13 cellular contexts compared by ENCODE assay signal in genomic region chr1:53107570-53108322, GRCh38. TPM values are rescaled to one million over a fixed set of nuclear protein-coding genes. Genes with fewer than 3 reads are reported as not detected.
DNase-seq lines count a peak whose midpoint lies in the region; ATAC-seq and TF ChIP-seq lines count a peak whose summit lies in the region.
"Had no signal": no experiment of that assay in that cellular context is flagged by ENCODE, and none has a peak within 500 bp of the region (broad histone marks: within the 10 kb centered on the region; RNA-seq: fewer than 3 reads in every experiment).

No MANE protein-coding gene starts in this region.

- intact Hi-C loops in PC-9 (cut with micrococcal nuclease; ENCODE audit: unreplicated experiment) = loop anchor here (1.0 kb wide), 1 partner anchor 59 kb away; no protein-coding TSS in a partner anchor

- H3K4me1 ChIP-seq in ACC112 (ENCODE audit: control insufficient read depth, insufficient read depth, low read length, unreplicated experiment) (no peaks in the 10 kb centered on the region), PC-9 (replicated peaks; ENCODE audit: insufficient read depth) (peaks cover 45% of the 10 kb centered on the region)

- no TSS peak for BruUV-seq in PC-9 (replicated peaks; lab: Mats Ljungman, UMichigan)

- H3K79me2 ChIP-seq in ACC112 (ENCODE audit: control insufficient read depth, insufficient read depth, low read length, unreplicated experiment) (no peaks in the 10 kb centered on the region), PC-9 (ENCODE audit: low read depth) (no peaks in the 10 kb centered on the region)

- H2AFZ ChIP-seq in ACC112 (ENCODE audit: low read length, unreplicated experiment) (peak overlapping the region; percentile 33), PC-9 (no peak overlapping the region)

- H3K4me2 ChIP-seq in PC-9 = peak overlapping the region; percentile 14

- POLR2A ChIA-PET in PC-9 (lab: Charles Lee; ENCODE audit: unreplicated experiment) = interaction anchor here (0.7 kb wide), 1 partner anchor 38 kb away, joined by 7 read pairs; no protein-coding TSS in a partner anchor

- H4K20me1 ChIP-seq in PC-9 (ENCODE audit: insufficient read depth) = no peaks in the 10 kb centered on the region

- H3K27me3 ChIP-seq in ACC112 (ENCODE audit: insufficient read depth, low read length) (no peaks in the 10 kb centered on the region), PC-9 (ENCODE audit: insufficient read depth, low read depth) (no peaks in the 10 kb centered on the region)

- peaks cover 30% of the 10 kb centered on the region for H3F3A ChIP-seq in PC-9 (ENCODE audit: insufficient read depth, low read depth)

- no peak for TF ChIP-seq CTCF in PC-9 (conservative IDR thresholded peaks at IDR 0.05)
- no peak for TF ChIP-seq CTCF in fibroblast of mammary gland (conservative IDR thresholded peaks at IDR 0.05; ENCODE audit: control insufficient read depth, insufficient read depth, low read depth, low read length)

- DNase-seq in ELR (ENCODE audit: low read depth) = peak; percentile 87
- peak; percentile 54 to 91 for DNase-seq in PC-9
- peak; percentile 67 for DNase-seq in fibroblast of mammary gland (ENCODE audit: low read depth)
- DNase-seq in substantia nigra (lab: John Stamatoyannopoulos, UW) = no peak
- no peak for DNase-seq in NCI-H82 treated with DMSO at 0.1 percent for 48 hours (lab: John Stamatoyannopoulos, UW; ENCODE audit: unreplicated experiment)
- no peak for DNase-seq in midbrain (lab: John Stamatoyannopoulos, UW)
- DNase-seq: SW 1271 had no signal

- no peaks in the 10 kb centered on the region for H3K9me2 ChIP-seq in PC-9 (ENCODE audit: insufficient read depth)

- H3K27ac ChIP-seq in ACC112 (ENCODE audit: low read depth, low read length) (no peak overlapping the region), PC-9 (no peak overlapping the region), substantia nigra (ENCODE audit: low read depth, low read length, poor library complexity, severe bottlenecking) (no peak overlapping the region)

- H3K36me3 ChIP-seq in ACC112 (ENCODE audit: insufficient read depth, low read length) = no peaks in the 10 kb centered on the region
- no peaks in the 10 kb centered on the region for H3K36me3 ChIP-seq in PC-9 (ENCODE audit: low read depth)

- CTCF ChIA-PET in PC-9 (lab: Charles Lee) = interaction anchor here (0.6 kb wide), 1 partner anchor 16 kb away, joined by 4 read pairs; no protein-coding TSS in a partner anchor

- no peak overlapping the region for H3K4me3 ChIP-seq in ACC112 (ENCODE audit: low read depth, low read length)
- no peak overlapping the region for H3K4me3 ChIP-seq in PC-9
- H3K4me3 ChIP-seq in fibroblast of mammary gland (ENCODE audit: control insufficient read depth, low read depth, low read length) = no peak overlapping the region
- H3K4me3 ChIP-seq: lung, skin epidermis had no signal

- no peak for ATAC-seq in HG03565 (IDR thresholded peaks at IDR 0.05; ENCODE audit: unreplicated experiment)

- no peaks in the 10 kb centered on the region for H3K9me3 ChIP-seq in PC-9 (ENCODE audit: insufficient read depth, low read depth)

RNA-seq across cellular contexts. Expression of gene SLC1A7, which starts 34.7 kb away (rescaled TPM):
- not detected in 2 replicates for total RNA-seq in PC-9 (2021)
- total RNA-seq: activated T-helper 2 cell treated with anti-CD3 and anti-CD28 coated beads, Interferon-gamma antibody, Interleukin-2, Interleukin-4, amounts not matched to agents 10 μg/mL and 5 μg/mL and 100 μg/mL, durations not matched to agents 14 hours and 24 hours and 36 hours; epithelial cell of proximal tubule had no signal

RNA-seq across cellular contexts. Expression of gene PODN, which starts 45.7 kb away (rescaled TPM):
- total RNA-seq in PC-9 (2021) = not detected in 2 replicates
- total RNA-seq: activated T-helper 2 cell treated with anti-CD3 and anti-CD28 coated beads, Interferon-gamma antibody, Interleukin-2, Interleukin-4, amounts not matched to agents 10 μg/mL and 5 μg/mL and 100 μg/mL, durations not matched to agents 14 hours and 24 hours and 36 hours had no signal

Comparison
In these comparisons a context has a peak if more than half of its experiments do, and no peak if none do; other contexts are left out.
1. DNase-seq: peak in ELR (single experiment), PC-9 (2 of 2) and fibroblast of mammary gland (single experiment); none in substantia nigra (0 of 49), NCI-H82 treated with DMSO at 0.1 percent for 48 hours (single experiment) and midbrain (single experiment).